ENCODE assay signal across 18 cellular contexts in the genomic region with DNA sequence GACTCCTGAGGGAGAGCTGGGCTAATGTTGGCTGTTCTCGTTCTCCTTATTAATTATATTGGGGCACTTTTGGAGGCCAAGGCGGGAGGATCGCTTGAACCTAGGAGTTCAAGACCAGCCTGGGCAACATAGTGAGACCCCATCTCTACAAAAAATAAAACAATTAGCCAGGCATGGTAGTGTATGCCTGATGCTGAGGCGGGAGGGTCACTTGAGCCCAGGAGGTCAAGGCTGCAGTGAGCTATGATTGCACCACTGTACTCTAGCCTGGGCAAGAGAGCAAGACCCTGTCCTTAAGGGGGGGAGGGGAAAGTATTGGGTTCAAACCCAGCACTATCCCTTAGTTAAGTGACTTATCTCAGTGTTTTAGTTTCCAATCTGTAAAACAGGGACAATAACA.
A peak's percentile ranks its signal among the peaks of the same experiment; 100 is the strongest.
DNase-seq lines count a peak whose midpoint lies in the region; ATAC-seq, FAIRE-seq and TF ChIP-seq lines count a peak whose summit lies in the region.
"Had no signal": no experiment of that assay in that cellular context is flagged by ENCODE, and none has a peak within 500 bp of the region (broad histone marks: within the 10 kb centered on the region; RNA-seq: fewer than 3 reads in every experiment).

No MANE protein-coding gene starts in this region.

- no peak overlapping the region for H3K4me3 Mint-ChIP-seq in activated CD8-positive, alpha-beta T cell treated with anti-CD3 and anti-CD28 coated beads for 36 hours
- H3K4me3 Mint-ChIP-seq: B cell; CD4-positive, alpha-beta T cell; CD8-positive, alpha-beta T cell had no signal

- no peaks in the 10 kb centered on the region for H3K9me3 Mint-ChIP-seq in activated CD8-positive, alpha-beta T cell treated with anti-CD3 and anti-CD28 coated beads for 36 hours
- H3K9me3 Mint-ChIP-seq: CD4-positive, alpha-beta T cell; CD8-positive, alpha-beta T cell had no signal

- H2AFZ ChIP-seq in K562 (ENCODE audit: low read depth, low read length): no peak overlapping the region

- TF ChIP-seq CTCF in HEK293 (tag by site-specific recombination; IDR thresholded peaks at IDR 0.05) (no peak), K562 (IDR thresholded peaks at IDR 0.05 in 2 of 3, conservative IDR thresholded peaks at IDR 0.05 in 1 of 3; ENCODE audit: insufficient read depth in 2 of 3, low read depth in 1 of 3, low read length in 3 of 3) (no peak)
- TF ChIP-seq CTCF in activated CD8-positive, alpha-beta T cell treated with anti-CD3 and anti-CD28 coated beads for 36 hours (IDR thresholded peaks at IDR 0.05): no peak

- WGBS in K562 (ENCODE audit: insufficient coverage, low coverage, missing lambda C conversion rate): 11% methylated on average over 4 of the region's 4 CpGs

- H3K9me3 ChIP-seq in HEK293 (ENCODE audit: control insufficient read depth, insufficient read depth, low read depth, low read length): no peaks in the 10 kb centered on the region
- no peaks in the 10 kb centered on the region for H3K9me3 ChIP-seq in K562 (replicated peaks; ENCODE audit: control insufficient read depth, insufficient read depth, low read depth, low read length)
- H3K9me3 ChIP-seq: A549; BLaER1 treated with 17β-estradiol and CSF1 and Interleukin-3, amounts not matched to agents 10 nM and 100 nM; Caco-2 had no signal

- no peak overlapping the region for H3K4me2 ChIP-seq in K562 (ENCODE audit: insufficient read depth, low read length)
- H3K4me2 ChIP-seq: A549; BLaER1 treated with 17β-estradiol and CSF1 and Interleukin-3, amounts not matched to agents 10 nM and 100 nM had no signal

- H3K27ac Mint-ChIP-seq in activated CD8-positive, alpha-beta T cell treated with anti-CD3 and anti-CD28 coated beads for 36 hours: no peak overlapping the region
- H3K27ac Mint-ChIP-seq: B cell; CD4-positive, alpha-beta T cell; CD8-positive, alpha-beta T cell had no signal

- H4K20me1 ChIP-seq in K562 (replicated peaks; ENCODE audit: control insufficient read depth, insufficient read depth, low read length): no peaks in the 10 kb centered on the region
- H4K20me1 ChIP-seq: BLaER1 treated with 17β-estradiol and CSF1 and Interleukin-3, amounts not matched to agents 10 nM and 100 nM had no signal

- H3K27me3 ChIP-seq in K562 (ENCODE audit: control insufficient read depth in 2 of 2, insufficient read depth in 2 of 2, low read length in 2 of 2): peaks cover 0 to 6% of the 10 kb centered on the region in 2 experiments; a peak in 2 of 5 replicates
- H3K27me3 ChIP-seq: BLaER1 treated with 17β-estradiol and CSF1 and Interleukin-3, amounts not matched to agents 10 nM and 100 nM had no signal

- POLR2A ChIA-PET in HEK293 (lab: Yijun Ruan, JAX) (no interaction called here), K562 (lab: Yijun Ruan, JAX) (interaction anchor here (0.6 to 1.2 kb wide), 4 partner anchors 13 to 25 kb away, joined by 3 to 5 read pairs (median 4); no protein-coding TSS in a partner anchor)
- POLR2A ChIA-PET in activated CD8-positive, alpha-beta T cell treated with anti-CD3 and anti-CD28 coated beads for 36 hours (lab: Charles Lee): no interaction called here

- no peaks in the 10 kb centered on the region for H3K79me2 ChIP-seq in K562 (ENCODE audit: control insufficient read depth, insufficient read depth, low read length)

- CTCF ChIA-PET in HEK293 (lab: Yijun Ruan, JAX): interaction anchor here (0.6 to 8.6 kb wide), 50 partner anchors 9 to 1051 kb away, joined by 3 to 256 read pairs (median 5); no protein-coding TSS in a partner anchor
- CTCF ChIA-PET in K562 (lab: Yijun Ruan, JAX; ENCODE audit: low intra/inter-chr PET ratio): interaction anchor here (0.7 to 7.0 kb wide), 10 partner anchors 99 to 289 kb away, joined by 3 to 126 read pairs (median 16); no protein-coding TSS in a partner anchor
- CTCF ChIA-PET in activated CD8-positive, alpha-beta T cell treated with anti-CD3 and anti-CD28 coated beads for 36 hours (lab: Charles Lee): interaction anchor here (0.6 to 10.9 kb wide), 13 partner anchors 9 to 166 kb away, joined by 3 to 187 read pairs (median 13); no protein-coding TSS in a partner anchor

- FAIRE-seq in K562 (lab: Jason Lieb, UNC): no peak
- FAIRE-seq: A549, D721Med, G401.6, GM12891, GM19239 had no signal

- H3K36me3 Mint-ChIP-seq in activated CD8-positive, alpha-beta T cell treated with anti-CD3 and anti-CD28 coated beads for 36 hours (ENCODE audit: low read depth): no peaks in the 10 kb centered on the region
- H3K36me3 Mint-ChIP-seq: CD8-positive, alpha-beta T cell had no signal

- TF ChIP-seq RAD21 in K562 (CRISPR knock-in tag; conservative IDR thresholded peaks at IDR 0.05 in 1 of 2, IDR thresholded peaks at IDR 0.05 in 1 of 2): no peak

- H3K4me1 Mint-ChIP-seq in activated CD8-positive, alpha-beta T cell treated with anti-CD3 and anti-CD28 coated beads for 36 hours (ENCODE audit: low read depth): peaks cover 8% of the 10 kb centered on the region

- H3K4me3 ChIP-seq in HEK293 (ENCODE audit: low read depth, low read length) (no peak overlapping the region), K562 (no peak overlapping the region)
- H3K4me3 ChIP-seq: A549; BLaER1 treated with 17β-estradiol and CSF1 and Interleukin-3, amounts not matched to agents 10 nM and 100 nM had no signal

- ATAC-seq in Right ventricle myocardium inferior (no peak), K562 (no peak)
- no peak for ATAC-seq in activated CD8-positive, alpha-beta T cell treated with anti-CD3 and anti-CD28 coated beads for 36 hours
- ATAC-seq: CD8-positive, alpha-beta T cell had no signal

- DNase-seq in cardiac septum (ENCODE audit: low spot score) (peak; percentile 41), Right ventricle myocardium inferior (ENCODE audit: missing footprints) (no peak), K562 (ENCODE audit: extremely low read depth in 1 of 4, low spot score in 3 of 4) (no peak)
- no peak for DNase-seq in activated CD8-positive, alpha-beta T cell treated with anti-CD3 and anti-CD28 coated beads for 36 hours
- DNase-seq: CD4-positive, alpha-beta T cell; CD8-positive, alpha-beta T cell; GF-D8 had no signal

- H3K4me1 ChIP-seq in HEK293 (ENCODE audit: control insufficient read depth, insufficient read depth, low read length): no peaks in the 10 kb centered on the region
- H3K4me1 ChIP-seq in K562 (replicated peaks in 1 of 2; ENCODE audit: control insufficient read depth in 2 of 2, insufficient read depth in 2 of 2, low read length in 2 of 2): peaks cover 0 to 5% of the 10 kb centered on the region in 2 experiments; a peak in 1 of 5 replicates

- H3K36me3 ChIP-seq in HEK293 (ENCODE audit: control insufficient read depth in 2 of 2, insufficient read depth in 1 of 2, low read length in 2 of 2) (no peaks in the 10 kb centered on the region), K562 (ENCODE audit: control insufficient read depth, insufficient read depth, low read length) (no peaks in the 10 kb centered on the region)
- H3K36me3 ChIP-seq: BLaER1 treated with 17β-estradiol and CSF1 and Interleukin-3, amounts not matched to agents 10 nM and 100 nM had no signal

- intact Hi-C loops in cardiac septum (cut with DNase I): loop anchor here (2.0 to 5.0 kb wide), 5 partner anchors 78 to 287 kb away; a partner anchor contains a TSS
- intact Hi-C loops in Right ventricle myocardium inferior (cut with DNase I): loop anchor here (2.0 to 5.0 kb wide), 3 partner anchors 205 to 287 kb away; no protein-coding TSS in a partner anchor
- intact Hi-C loops in K562 (cut with micrococcal nuclease): loop anchor here (1.0 to 10.0 kb wide), 6 partner anchors 98 to 287 kb away; no protein-coding TSS in a partner anchor
- intact Hi-C loops in activated CD8-positive, alpha-beta T cell treated with anti-CD3 and anti-CD28 coated beads for 36 hours (cut with micrococcal nuclease): loop anchor here (2.0 to 5.0 kb wide), 3 partner anchors 115 to 153 kb away; no protein-coding TSS in a partner anchor

- no peaks in the 10 kb centered on the region for H3K9me1 ChIP-seq in K562 (ENCODE audit: control insufficient read depth, insufficient read depth, low read length)

- BruUV-seq in K562 (replicated peaks; lab: Mats Ljungman, UMichigan): no TSS peak

- no peaks in the 10 kb centered on the region for H3K27me3 Mint-ChIP-seq in activated CD8-positive, alpha-beta T cell treated with anti-CD3 and anti-CD28 coated beads for 36 hours
- H3K27me3 Mint-ChIP-seq: B cell; CD4-positive, alpha-beta T cell had no signal

- H3K9ac ChIP-seq in K562 (ENCODE audit: insufficient read depth in 1 of 2, low read depth in 2 of 2, low read length in 2 of 2): no peak overlapping the region
- H3K9ac ChIP-seq: BLaER1 treated with 17β-estradiol and CSF1 and Interleukin-3, amounts not matched to agents 10 nM and 100 nM had no signal

- TF ChIP-seq EP300 in K562 (IDR thresholded peaks at IDR 0.05; ENCODE audit: low read length): no peak

- no peak overlapping the region for H3K27ac ChIP-seq in HEK293 (ENCODE audit: extremely low read depth, low read depth, low read length)
- no peak overlapping the region for H3K27ac ChIP-seq in K562 (ENCODE audit: extremely low read depth, low read depth, low read length)
- H3K27ac ChIP-seq: 22Rv1; A549; BLaER1 treated with 17β-estradiol and CSF1 and Interleukin-3, amounts not matched to agents 10 nM and 100 nM; C4-2B had no signal

- in situ Hi-C loops in K562 (cut with MboI): loop anchor here (5.0 to 10.0 kb wide), 5 partner anchors 107 to 665 kb away; no protein-coding TSS in a partner anchor

- no peak for TF ChIP-seq POLR2A in K562 (conservative IDR thresholded peaks at IDR 0.05)

TF ChIP-seq in HEK293, 187 proteins besides CTCF, POLR2A, EP300 and RAD21:
- TF ChIP-seq KLF7 (tag by site-specific recombination; IDR thresholded peaks at IDR 0.05; ENCODE audit: borderline replicate concordance) (no peak), ZNF558 (tag by site-specific recombination; IDR thresholded peaks at IDR 0.05) (no peak), ZNF529 (tag by site-specific recombination; IDR thresholded peaks at IDR 0.05; ENCODE audit: insufficient replicate concordance) (no peak), ZNF560 (tag by site-specific recombination; IDR thresholded peaks at IDR 0.05; ENCODE audit: borderline replicate concordance) (no peak), ZNF629 (tag by site-specific recombination; IDR thresholded peaks at IDR 0.05) (no peak), ZNF121 (tag by site-specific recombination; IDR thresholded peaks at IDR 0.05) (peak; percentile 91)

TF ChIP-seq in K562, 482 proteins besides CTCF, POLR2A, EP300 and RAD21:
- TF ChIP-seq CHD1 (IDR thresholded peaks at IDR 0.05; ENCODE audit: low read length) (no peak), RB1 (IDR thresholded peaks at IDR 0.05; ENCODE audit: low read depth) (no peak), RBM39 (optimal IDR thresholded peaks at IDR 0.05; ENCODE audit: low read depth, low read length) (no peak), ZNF780A (CRISPR knock-in tag; IDR thresholded peaks at IDR 0.05) (no peak), ZNF121 (CRISPR knock-in tag; conservative IDR thresholded peaks at IDR 0.05) (peak; percentile 91), YBX1 (IDR thresholded peaks at IDR 0.05) (no peak)
